Comparison of ENCODE assay signal across 8 cellular contexts in the genomic region with DNA sequence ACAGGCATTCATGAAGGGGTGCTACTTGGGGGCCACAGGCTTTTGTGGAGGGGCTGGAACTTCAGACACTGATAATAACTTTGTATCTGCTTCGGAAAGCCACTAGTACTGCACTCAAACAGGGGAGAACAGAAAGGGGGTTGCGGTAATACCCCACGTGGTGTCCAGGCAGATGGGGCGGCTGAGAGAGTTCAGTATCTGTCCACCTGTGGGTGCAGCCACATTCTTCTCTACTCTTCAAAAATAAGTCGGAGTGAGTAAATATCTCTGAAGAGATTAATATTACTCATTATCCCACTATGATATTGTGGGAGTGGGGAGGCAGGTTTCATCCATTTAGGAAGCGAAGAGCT.
DNase-seq lines count a peak whose midpoint lies in the region; ATAC-seq and TF ChIP-seq lines count a peak whose summit lies in the region.

No MANE protein-coding gene starts in this region.

- intact Hi-C loops in heart right ventricle (cut with DNase I), result loop anchor here (5.0 to 10.0 kb wide), 11 partner anchors 66 to 428 kb away; a partner anchor contains a TSS
- intact Hi-C loops in left cardiac atrium (cut with DNase I), result loop anchor here in 1 of 2 donors (5.0 to 10.0 kb wide), 2 partner anchors 119 to 428 kb away; a partner anchor contains a TSS
- intact Hi-C loops in aorta (cut with DNase I), result loop anchor here (5.0 to 10.0 kb wide), 6 partner anchors 119 to 618 kb away; a partner anchor contains a TSS

- H3K27me3 Mint-ChIP-seq in activated naive CD8-positive, alpha-beta T cell treated with anti-CD3 and anti-CD28 coated beads, Interleukin-2, amount 50 U/mL, for 24 hours, result no peaks in the 10 kb centered on the region

- H3K9me3 Mint-ChIP-seq in activated naive CD8-positive, alpha-beta T cell treated with anti-CD3 and anti-CD28 coated beads, Interleukin-2, amount 50 U/mL, for 24 hours, result no peaks in the 10 kb centered on the region

- H3K9me3 ChIP-seq in heart right ventricle (no peaks in the 10 kb centered on the region), muscle layer of duodenum (ENCODE audit: control insufficient read depth in 1 of 2, low read length in 2 of 2) (no peaks in the 10 kb centered on the region), aorta (ENCODE audit: control insufficient read depth, low read length) (no peaks in the 10 kb centered on the region)

- peak overlapping the region; percentile 55 for H3K27ac Mint-ChIP-seq in activated naive CD8-positive, alpha-beta T cell treated with anti-CD3 and anti-CD28 coated beads, Interleukin-2, amount 50 U/mL, for 24 hours

- peak overlapping the region; percentile 68 for H3K4me3 Mint-ChIP-seq in activated naive CD8-positive, alpha-beta T cell treated with anti-CD3 and anti-CD28 coated beads, Interleukin-2, amount 50 U/mL, for 24 hours

- H3K36me3 ChIP-seq in heart right ventricle (no peaks in the 10 kb centered on the region), muscle layer of duodenum (ENCODE audit: control insufficient read depth in 1 of 2, insufficient read depth in 2 of 2, low read length in 2 of 2) (no peaks in the 10 kb centered on the region), aorta (ENCODE audit: control insufficient read depth in 1 of 2, insufficient read depth in 2 of 2, low read length in 1 of 2) (no peaks in the 10 kb centered on the region)

- ATAC-seq in heart right ventricle (no peak), left cardiac atrium (no peak), aorta (ENCODE audit: low FRiP score) (no peak)
- ATAC-seq in activated naive CD8-positive, alpha-beta T cell treated with anti-CD3 and anti-CD28 coated beads, Interleukin-2, amount 50 U/mL, for 24 hours, result no peak

- peaks cover 13 to 86% (median 57%) of the 10 kb centered on the region in 9 donors for H3K4me1 ChIP-seq in heart right ventricle
- H3K4me1 ChIP-seq in muscle layer of duodenum (ENCODE audit: control insufficient read depth in 1 of 2, insufficient read depth in 2 of 2, low read length in 2 of 2), result peaks cover 20 to 50% of the 10 kb centered on the region in 2 donors
- peaks cover 5 to 12% of the 10 kb centered on the region in 2 donors for H3K4me1 ChIP-seq in aorta (ENCODE audit: control insufficient read depth in 1 of 2, insufficient read depth in 2 of 2, low read length in 2 of 2)

- H3K36me3 Mint-ChIP-seq in activated naive CD8-positive, alpha-beta T cell treated with anti-CD3 and anti-CD28 coated beads, Interleukin-2, amount 50 U/mL, for 24 hours (ENCODE audit: low read depth), result no peaks in the 10 kb centered on the region

- H3K27ac ChIP-seq in heart right ventricle, result peak overlapping the region in 9 of 10 donors; percentile 88 to 97 (median 94)
- H3K27ac ChIP-seq in muscle layer of duodenum (ENCODE audit: low read length), result peak overlapping the region; percentile 17
- peak overlapping the region; percentile 44 to 81 for H3K27ac ChIP-seq in aorta (ENCODE audit: low read depth in 1 of 2, low read length in 2 of 2)

- H3K27me3 ChIP-seq in heart right ventricle, result no peaks in the 10 kb centered on the region
- no peaks in the 10 kb centered on the region for H3K27me3 ChIP-seq in muscle layer of duodenum (ENCODE audit: low read depth, low read length)
- no peaks in the 10 kb centered on the region for H3K27me3 ChIP-seq in aorta (ENCODE audit: control insufficient read depth in 1 of 2, insufficient read depth in 2 of 2, low read length in 1 of 2)

- H3K4me1 Mint-ChIP-seq in activated naive CD8-positive, alpha-beta T cell treated with anti-CD3 and anti-CD28 coated beads, Interleukin-2, amount 50 U/mL, for 24 hours, result peaks cover 45% of the 10 kb centered on the region

- DNase-seq in heart right ventricle, result no peak
- DNase-seq in left cardiac atrium, result no peak
- DNase-seq in activated naive CD8-positive, alpha-beta T cell treated with anti-CD3 and anti-CD28 coated beads, Interleukin-2, amount 50 U/mL, for 24 hours, result no peak
- no peak for DNase-seq in aorta
- DNase-seq in NCI-H446 (lab: John Stamatoyannopoulos, UW), result no peak
- DNase-seq in NCI-H226, result no peak
- no peak for DNase-seq in occipital lobe (lab: John Stamatoyannopoulos, UW)

- no peak for TF ChIP-seq CTCF in heart right ventricle (IDR thresholded peaks at IDR 0.05)

- peak overlapping the region in 6 of 10 donors; percentile 58 to 63 (median 60) for H3K4me3 ChIP-seq in heart right ventricle
- peak overlapping the region; percentile 54 to 59 for H3K4me3 ChIP-seq in muscle layer of duodenum (ENCODE audit: low read depth in 1 of 2, low read length in 2 of 2)
- peak overlapping the region in 1 of 2 donors; percentile 47 for H3K4me3 ChIP-seq in aorta (ENCODE audit: low read length in 2 of 2)

- 79 to 80% methylated on average over 6 of the region's 6 CpGs for WGBS in heart right ventricle, 2 donors
- whole genome bisulfite sequencing in aorta, 2 donors, result 71 to 80% methylated on average over 6 of the region's 6 CpGs

Comparison
In these comparisons a context has a peak if more than half of its experiments do, and no peak if none do; other contexts are left out.
1. H3K27ac ChIP-seq: peak in every context shown above with its lines; median percentile 94 in heart right ventricle; 62 in aorta; 17 in muscle layer of duodenum.